1 cellular context compared by ENCODE assay signal in genomic region chr6:43798688-43799444, GRCh38.
A peak's percentile ranks its signal among the peaks of the same experiment; 100 is the strongest.
TF ChIP-seq lines count a peak whose summit lies in the region.

No MANE protein-coding gene starts in this region.

TF ChIP-seq in HepG2, 621 proteins besides CTCF, POLR2A, EP300 and RAD21 (continued from another document and continues in another):
- TF ChIP-seq, protein P1, sequence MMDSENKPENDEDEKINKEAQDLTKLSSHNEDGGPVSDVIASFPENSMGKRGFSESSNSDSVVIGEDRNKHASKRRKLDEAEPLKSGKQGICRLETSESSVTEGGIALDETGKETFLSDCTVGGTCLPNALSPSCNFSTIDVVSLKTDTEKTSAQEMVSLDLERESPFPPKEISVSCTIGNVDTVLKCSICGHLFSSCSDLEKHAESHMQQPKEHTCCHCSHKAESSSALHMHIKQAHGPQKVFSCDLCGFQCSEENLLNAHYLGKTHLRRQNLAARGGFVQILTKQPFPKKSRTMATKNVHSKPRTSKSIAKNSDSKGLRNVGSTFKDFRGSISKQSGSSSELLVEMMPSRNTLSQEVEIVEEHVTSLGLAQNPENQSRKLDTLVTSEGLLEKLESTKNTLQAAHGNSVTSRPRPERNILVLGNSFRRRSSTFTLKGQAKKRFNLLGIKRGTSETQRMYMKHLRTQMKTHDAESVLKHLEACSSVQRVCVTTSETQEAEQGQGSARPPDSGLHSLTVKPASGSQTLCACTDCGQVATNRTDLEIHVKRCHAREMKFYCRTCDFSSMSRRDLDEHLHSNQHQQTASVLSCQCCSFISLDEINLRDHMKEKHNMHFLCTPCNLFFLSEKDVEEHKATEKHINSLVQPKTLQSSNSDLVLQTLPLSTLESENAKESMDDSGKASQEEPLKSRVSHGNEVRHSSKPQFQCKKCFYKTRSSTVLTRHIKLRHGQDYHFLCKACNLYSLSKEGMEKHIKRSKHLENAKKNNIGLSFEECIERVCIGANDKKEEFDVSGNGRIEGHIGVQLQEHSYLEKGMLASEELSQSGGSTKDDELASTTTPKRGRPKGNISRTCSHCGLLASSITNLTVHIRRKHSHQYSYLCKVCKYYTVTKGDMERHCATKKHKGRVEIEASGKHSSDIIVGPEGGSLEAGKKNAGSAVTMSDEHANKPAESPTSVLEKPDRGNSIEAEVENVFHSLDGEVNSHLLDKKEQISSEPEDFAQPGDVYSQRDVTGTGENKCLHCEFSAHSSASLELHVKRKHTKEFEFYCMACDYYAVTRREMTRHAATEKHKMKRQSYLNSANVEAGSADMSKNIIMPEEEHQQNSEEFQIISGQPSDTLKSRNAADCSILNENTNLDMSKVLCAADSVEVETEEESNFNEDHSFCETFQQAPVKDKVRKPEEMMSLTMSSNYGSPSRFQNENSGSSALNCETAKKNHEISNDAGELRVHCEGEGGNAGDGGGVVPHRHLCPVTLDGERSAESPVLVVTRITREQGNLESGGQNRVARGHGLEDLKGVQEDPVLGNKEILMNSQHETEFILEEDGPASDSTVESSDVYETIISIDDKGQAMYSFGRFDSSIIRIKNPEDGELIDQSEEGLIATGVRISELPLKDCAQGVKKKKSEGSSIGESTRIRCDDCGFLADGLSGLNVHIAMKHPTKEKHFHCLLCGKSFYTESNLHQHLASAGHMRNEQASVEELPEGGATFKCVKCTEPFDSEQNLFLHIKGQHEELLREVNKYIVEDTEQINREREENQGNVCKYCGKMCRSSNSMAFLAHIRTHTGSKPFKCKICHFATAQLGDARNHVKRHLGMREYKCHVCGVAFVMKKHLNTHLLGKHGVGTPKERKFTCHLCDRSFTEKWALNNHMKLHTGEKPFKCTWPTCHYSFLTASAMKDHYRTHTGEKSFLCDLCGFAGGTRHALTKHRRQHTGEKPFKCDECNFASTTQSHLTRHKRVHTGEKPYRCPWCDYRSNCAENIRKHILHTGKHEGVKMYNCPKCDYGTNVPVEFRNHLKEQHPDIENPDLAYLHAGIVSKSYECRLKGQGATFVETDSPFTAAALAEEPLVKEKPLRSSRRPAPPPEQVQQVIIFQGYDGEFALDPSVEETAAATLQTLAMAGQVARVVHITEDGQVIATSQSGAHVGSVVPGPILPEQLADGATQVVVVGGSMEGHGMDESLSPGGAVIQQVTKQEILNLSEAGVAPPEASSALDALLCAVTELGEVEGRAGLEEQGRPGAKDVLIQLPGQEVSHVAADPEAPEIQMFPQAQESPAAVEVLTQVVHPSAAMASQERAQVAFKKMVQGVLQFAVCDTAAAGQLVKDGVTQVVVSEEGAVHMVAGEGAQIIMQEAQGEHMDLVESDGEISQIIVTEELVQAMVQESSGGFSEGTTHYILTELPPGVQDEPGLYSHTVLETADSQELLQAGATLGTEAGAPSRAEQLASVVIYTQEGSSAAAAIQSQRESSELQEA (CRISPR knock-in tag; IDR thresholded peaks at IDR 0.05; ENCODE audit: not compliant biosample characterization) = no peak
- TF ChIP-seq MIXL1 (CRISPR knock-in tag; IDR thresholded peaks at IDR 0.05) (0 out of 2 replicates have a peak, but pooled peaks have one; percentile 39), XBP1 (CRISPR knock-in tag; IDR thresholded peaks at IDR 0.05) (no peak), TFAP4 (IDR thresholded peaks at IDR 0.05; ENCODE audit: borderline replicate concordance, low read depth) (peak; percentile 80), ZNF564 (CRISPR knock-in tag; IDR thresholded peaks at IDR 0.05) (no peak), ZNF619 (CRISPR knock-in tag; IDR thresholded peaks at IDR 0.05) (no peak), BCL3 (CRISPR knock-in tag; IDR thresholded peaks at IDR 0.05) (no peak), ZNF30 (CRISPR knock-in tag; IDR thresholded peaks at IDR 0.05) (no peak), ZNF607 (CRISPR knock-in tag; IDR thresholded peaks at IDR 0.05; ENCODE audit: borderline replicate concordance) (peak; percentile 43), GATAD2A (CRISPR knock-in tag; IDR thresholded peaks at IDR 0.05) (peak; percentile 89), CHD2 (IDR thresholded peaks at IDR 0.05; ENCODE audit: low read depth, low read length) (no peak), ZKSCAN8 (CRISPR knock-in tag; IDR thresholded peaks at IDR 0.05; ENCODE audit: borderline replicate concordance) (0 out of 2 replicates have a peak, but pooled peaks have one; percentile 72), ZFP90 (CRISPR knock-in tag; IDR thresholded peaks at IDR 0.05; ENCODE audit: borderline replicate concordance) (no peak), TRIM22 (IDR thresholded peaks at IDR 0.05) (no peak), FOXO1 (CRISPR knock-in tag; IDR thresholded peaks at IDR 0.05) (0 out of 2 replicates have a peak, but pooled peaks have one; percentile 18), ZNF264 (CRISPR knock-in tag; IDR thresholded peaks at IDR 0.05) (no peak), ZNF589 (CRISPR knock-in tag; conservative IDR thresholded peaks at IDR 0.05) (no peak), ZNF740 (CRISPR knock-in tag; IDR thresholded peaks at IDR 0.05) (no peak), RNF2 (conservative IDR thresholded peaks at IDR 0.05; ENCODE audit: low read depth) (no peak), THRA (CRISPR knock-in tag; IDR thresholded peaks at IDR 0.05; ENCODE audit: borderline replicate concordance) (peak; percentile 51; the same call in 1 of the 2 replicates), ZNF253 (CRISPR knock-in tag; IDR thresholded peaks at IDR 0.05; ENCODE audit: borderline replicate concordance) (0 out of 2 replicates have a peak, but pooled peaks have one; percentile 59), MLLT10 (CRISPR knock-in tag; IDR thresholded peaks at IDR 0.05) (no peak), ZFY (CRISPR knock-in tag; IDR thresholded peaks at IDR 0.05) (peak; percentile 49; the same call in 1 of the 2 replicates), ZNF7 (CRISPR knock-in tag; IDR thresholded peaks at IDR 0.05) (no peak), HMGA1 (CRISPR knock-in tag; conservative IDR thresholded peaks at IDR 0.05) (no peak), MBD4 (IDR thresholded peaks at IDR 0.05; ENCODE audit: borderline replicate concordance, low read length) (no peak)
- TF ChIP-seq, protein P2, sequence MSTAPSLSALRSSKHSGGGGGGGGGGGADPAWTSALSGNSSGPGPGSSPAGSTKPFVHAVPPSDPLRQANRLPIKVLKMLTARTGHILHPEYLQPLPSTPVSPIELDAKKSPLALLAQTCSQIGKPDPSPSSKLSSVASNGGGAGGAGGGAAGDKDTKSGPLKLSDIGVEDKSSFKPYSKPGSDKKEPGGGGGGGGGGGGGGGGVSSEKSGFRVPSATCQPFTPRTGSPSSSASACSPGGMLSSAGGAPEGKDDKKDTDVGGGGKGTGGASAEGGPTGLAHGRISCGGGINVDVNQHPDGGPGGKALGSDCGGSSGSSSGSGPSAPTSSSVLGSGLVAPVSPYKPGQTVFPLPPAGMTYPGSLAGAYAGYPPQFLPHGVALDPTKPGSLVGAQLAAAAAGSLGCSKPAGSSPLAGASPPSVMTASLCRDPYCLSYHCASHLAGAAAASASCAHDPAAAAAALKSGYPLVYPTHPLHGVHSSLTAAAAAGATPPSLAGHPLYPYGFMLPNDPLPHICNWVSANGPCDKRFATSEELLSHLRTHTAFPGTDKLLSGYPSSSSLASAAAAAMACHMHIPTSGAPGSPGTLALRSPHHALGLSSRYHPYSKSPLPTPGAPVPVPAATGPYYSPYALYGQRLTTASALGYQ (CRISPR knock-in tag; IDR thresholded peaks at IDR 0.05) = no peak
- TF ChIP-seq, protein P3, sequence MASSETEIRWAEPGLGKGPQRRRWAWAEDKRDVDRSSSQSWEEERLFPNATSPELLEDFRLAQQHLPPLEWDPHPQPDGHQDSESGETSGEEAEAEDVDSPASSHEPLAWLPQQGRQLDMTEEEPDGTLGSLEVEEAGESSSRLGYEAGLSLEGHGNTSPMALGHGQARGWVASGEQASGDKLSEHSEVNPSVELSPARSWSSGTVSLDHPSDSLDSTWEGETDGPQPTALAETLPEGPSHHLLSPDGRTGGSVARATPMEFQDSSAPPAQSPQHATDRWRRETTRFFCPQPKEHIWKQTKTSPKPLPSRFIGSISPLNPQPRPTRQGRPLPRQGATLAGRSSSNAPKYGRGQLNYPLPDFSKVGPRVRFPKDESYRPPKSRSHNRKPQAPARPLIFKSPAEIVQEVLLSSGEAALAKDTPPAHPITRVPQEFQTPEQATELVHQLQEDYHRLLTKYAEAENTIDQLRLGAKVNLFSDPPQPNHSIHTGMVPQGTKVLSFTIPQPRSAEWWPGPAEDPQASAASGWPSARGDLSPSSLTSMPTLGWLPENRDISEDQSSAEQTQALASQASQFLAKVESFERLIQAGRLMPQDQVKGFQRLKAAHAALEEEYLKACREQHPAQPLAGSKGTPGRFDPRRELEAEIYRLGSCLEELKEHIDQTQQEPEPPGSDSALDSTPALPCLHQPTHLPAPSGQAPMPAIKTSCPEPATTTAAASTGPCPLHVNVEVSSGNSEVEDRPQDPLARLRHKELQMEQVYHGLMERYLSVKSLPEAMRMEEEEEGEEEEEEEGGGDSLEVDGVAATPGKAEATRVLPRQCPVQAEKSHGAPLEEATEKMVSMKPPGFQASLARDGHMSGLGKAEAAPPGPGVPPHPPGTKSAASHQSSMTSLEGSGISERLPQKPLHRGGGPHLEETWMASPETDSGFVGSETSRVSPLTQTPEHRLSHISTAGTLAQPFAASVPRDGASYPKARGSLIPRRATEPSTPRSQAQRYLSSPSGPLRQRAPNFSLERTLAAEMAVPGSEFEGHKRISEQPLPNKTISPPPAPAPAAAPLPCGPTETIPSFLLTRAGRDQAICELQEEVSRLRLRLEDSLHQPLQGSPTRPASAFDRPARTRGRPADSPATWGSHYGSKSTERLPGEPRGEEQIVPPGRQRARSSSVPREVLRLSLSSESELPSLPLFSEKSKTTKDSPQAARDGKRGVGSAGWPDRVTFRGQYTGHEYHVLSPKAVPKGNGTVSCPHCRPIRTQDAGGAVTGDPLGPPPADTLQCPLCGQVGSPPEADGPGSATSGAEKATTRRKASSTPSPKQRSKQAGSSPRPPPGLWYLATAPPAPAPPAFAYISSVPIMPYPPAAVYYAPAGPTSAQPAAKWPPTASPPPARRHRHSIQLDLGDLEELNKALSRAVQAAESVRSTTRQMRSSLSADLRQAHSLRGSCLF (CRISPR knock-in tag; IDR thresholded peaks at IDR 0.05; ENCODE audit: borderline replicate concordance) = no peak
